Comparison of ENCODE assay signal across 8 cellular contexts in the genomic region with DNA sequence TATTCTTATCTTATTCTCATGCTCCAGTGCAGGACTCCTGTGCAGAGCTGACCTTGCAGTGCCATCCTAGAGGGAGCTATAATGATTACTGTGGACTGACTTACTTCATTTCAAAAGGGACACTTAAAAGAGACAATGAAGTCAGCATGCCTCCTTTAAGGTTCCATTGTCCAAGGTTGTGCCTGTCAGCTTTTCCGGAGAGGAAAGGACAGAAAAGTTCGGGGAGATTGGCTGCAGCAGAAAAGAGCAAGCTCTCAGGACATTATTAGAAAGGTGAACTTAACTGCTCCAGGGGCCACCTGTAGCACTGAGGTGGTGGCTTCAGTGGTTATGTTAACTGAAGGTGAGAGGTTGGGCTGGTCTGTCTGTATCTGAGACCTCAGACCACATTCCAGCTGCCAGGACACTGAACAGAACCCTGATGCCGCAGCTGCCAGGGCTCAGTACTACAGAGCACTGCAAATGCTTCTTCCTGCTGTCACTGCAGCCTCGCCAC.
A peak's percentile ranks its signal among the peaks of the same experiment; 100 is the strongest.
DNase-seq lines count a peak whose midpoint lies in the region; ATAC-seq and TF ChIP-seq lines count a peak whose summit lies in the region.

No MANE protein-coding gene starts in this region.

- H3K4me1 ChIP-seq in A673 (ENCODE audit: insufficient read depth, low read length, poor library complexity, severe bottlenecking) (no peaks in the 10 kb centered on the region), gastroesophageal sphincter (no peaks in the 10 kb centered on the region)

- H3K4me3 Mint-ChIP-seq in endothelial cell (ENCODE audit: unreplicated experiment): no peak overlapping the region
- no peak overlapping the region for H3K4me3 Mint-ChIP-seq in activated CD4-positive, alpha-beta memory T cell treated with anti-CD3 and anti-CD28 coated beads for 36 hours

- DNase-seq in A673 (ENCODE audit: low spot score) (no peak), HL-60 (ENCODE audit: low read depth in 1 of 2, low spot score in 1 of 2) (peak in 1 of 2 experiments; percentile 19), endothelial cell (ENCODE audit: low spot score) (peak; percentile 6)
- DNase-seq in activated CD4-positive, alpha-beta memory T cell treated with anti-CD3 and anti-CD28 coated beads for 36 hours: no peak
- DNase-seq in activated CD4-positive, alpha-beta T cell treated with anti-CD3 and anti-CD28 coated beads for 4 hours: no peak
- DNase-seq in stimulated activated CD4-positive, alpha-beta T cell treated with anti-CD3 and anti-CD28 coated beads, Interleukin-2, amount 100 ng/mL, for 48 hours: no peak

- 0 out of 2 replicates have a peak, but pooled peaks have one; percentile 13 for TF ChIP-seq CTCF in A673 (conservative IDR thresholded peaks at IDR 0.05; ENCODE audit: low read depth, low read length)
- no peak for TF ChIP-seq CTCF in HL-60 (IDR thresholded peaks at IDR 0.05; ENCODE audit: insufficient read depth, low read length)
- no peak for TF ChIP-seq CTCF in endothelial cell (IDR thresholded peaks at IDR 0.05; ENCODE audit: unreplicated experiment)
- no peak for TF ChIP-seq CTCF in gastroesophageal sphincter (IDR thresholded peaks at IDR 0.05)

- CTCF ChIA-PET in A673 (lab: Charles Lee): no interaction called here
- CTCF ChIA-PET in activated CD4-positive, alpha-beta memory T cell treated with anti-CD3 and anti-CD28 coated beads for 36 hours (lab: Charles Lee): interaction anchor here (1.0 kb wide), 2 partner anchors 16 to 110 kb away, joined by 3 read pairs; no protein-coding TSS in a partner anchor

- H3K27me3 ChIP-seq in A673 (replicated peaks; ENCODE audit: insufficient read depth, low read depth, low read length, poor library complexity) (no peaks in the 10 kb centered on the region), HL-60 (ENCODE audit: insufficient read depth, poor library complexity, severe bottlenecking) (no peaks in the 10 kb centered on the region), gastroesophageal sphincter (no peaks in the 10 kb centered on the region)

- POLR2A ChIA-PET in A673 (lab: Charles Lee; ENCODE audit: low non-redundant PET): no interaction called here
- POLR2A ChIA-PET in activated CD4-positive, alpha-beta memory T cell treated with anti-CD3 and anti-CD28 coated beads for 36 hours (lab: Charles Lee): no interaction called here

- WGBS in gastroesophageal sphincter (ENCODE audit: low coverage in 1 of 2), 2 donors: 40 to 54% methylated on average over 1 to 3 of the region's 4 CpGs

- peaks cover 16% of the 10 kb centered on the region for H3K4me1 Mint-ChIP-seq in endothelial cell (ENCODE audit: unreplicated experiment)
- H3K4me1 Mint-ChIP-seq in activated CD4-positive, alpha-beta memory T cell treated with anti-CD3 and anti-CD28 coated beads for 36 hours (ENCODE audit: low read depth): peaks cover 5% of the 10 kb centered on the region

- no peak for TF ChIP-seq EP300 in gastroesophageal sphincter (IDR thresholded peaks at IDR 0.05)

- intact Hi-C loops in A673 (cut with micrococcal nuclease; ENCODE audit: unreplicated experiment): no loop called here
- intact Hi-C loops in activated CD4-positive, alpha-beta memory T cell treated with anti-CD3 and anti-CD28 coated beads for 36 hours (cut with micrococcal nuclease): no loop called here

- no peaks in the 10 kb centered on the region for H3K36me3 Mint-ChIP-seq in endothelial cell (ENCODE audit: low read depth, unreplicated experiment)
- H3K36me3 Mint-ChIP-seq in activated CD4-positive, alpha-beta memory T cell treated with anti-CD3 and anti-CD28 coated beads for 36 hours: peaks cover 3% of the 10 kb centered on the region

- no peaks in the 10 kb centered on the region for H3K27me3 Mint-ChIP-seq in endothelial cell (ENCODE audit: unreplicated experiment)
- H3K27me3 Mint-ChIP-seq in activated CD4-positive, alpha-beta memory T cell treated with anti-CD3 and anti-CD28 coated beads for 36 hours: no peaks in the 10 kb centered on the region

- peak overlapping the region; percentile 77 for H3K27ac Mint-ChIP-seq in endothelial cell (ENCODE audit: unreplicated experiment)
- H3K27ac Mint-ChIP-seq in activated CD4-positive, alpha-beta memory T cell treated with anti-CD3 and anti-CD28 coated beads for 36 hours: no peak overlapping the region

- H3K27ac ChIP-seq in A673 (ENCODE audit: low read depth, low read length, poor library complexity, severe bottlenecking) (no peak overlapping the region), HL-60 (replicated peaks) (peak overlapping the region; percentile 51), gastroesophageal sphincter (no peak overlapping the region)

- H3K9me3 ChIP-seq in A673 (ENCODE audit: low read depth, low read length, poor library complexity, severe bottlenecking) (no peaks in the 10 kb centered on the region), gastroesophageal sphincter (peaks cover 0 to 5% (median 0%) of the 10 kb centered on the region in 3 donors)

- H3K4me3 ChIP-seq in A673 (ENCODE audit: low read depth, low read length, poor library complexity, severe bottlenecking): no peak overlapping the region
- no peak overlapping the region for H3K4me3 ChIP-seq in HL-60 (replicated peaks; ENCODE audit: insufficient read depth, low read length)
- H3K4me3 ChIP-seq in gastroesophageal sphincter: no peak overlapping the region

- BruUV-seq in A673 (replicated peaks; lab: Mats Ljungman, UMichigan): no TSS peak

- peak; percentile 38 for ATAC-seq in GM21360 (IDR thresholded peaks at IDR 0.05; ENCODE audit: unreplicated experiment)
- no peak for ATAC-seq in gastroesophageal sphincter

- TF ChIP-seq POLR2A in gastroesophageal sphincter (IDR thresholded peaks at IDR 0.05): no peak

- no peaks in the 10 kb centered on the region for H3K9me3 Mint-ChIP-seq in endothelial cell (ENCODE audit: unreplicated experiment)
- H3K9me3 Mint-ChIP-seq in activated CD4-positive, alpha-beta memory T cell treated with anti-CD3 and anti-CD28 coated beads for 36 hours: peaks cover 21% of the 10 kb centered on the region

- H3K36me3 ChIP-seq in A673 (ENCODE audit: insufficient read depth, low read length, poor library complexity, severe bottlenecking) (no peaks in the 10 kb centered on the region), gastroesophageal sphincter (no peaks in the 10 kb centered on the region)
